In genomic region chr5:160399402-160400353, GRCh38 we compare ENCODE assay signal across 1 cellular context.
TF ChIP-seq lines count a peak whose summit lies in the region.

Gene FAM200C (minus strand): TSS chr5:160400054. CDS start chr5:160395490, 4,564 bp downstream.

TF ChIP-seq in HepG2, 621 proteins besides CTCF, POLR2A, EP300 and RAD21 (continued from another document and continues in another):
- TF ChIP-seq, protein P1, sequence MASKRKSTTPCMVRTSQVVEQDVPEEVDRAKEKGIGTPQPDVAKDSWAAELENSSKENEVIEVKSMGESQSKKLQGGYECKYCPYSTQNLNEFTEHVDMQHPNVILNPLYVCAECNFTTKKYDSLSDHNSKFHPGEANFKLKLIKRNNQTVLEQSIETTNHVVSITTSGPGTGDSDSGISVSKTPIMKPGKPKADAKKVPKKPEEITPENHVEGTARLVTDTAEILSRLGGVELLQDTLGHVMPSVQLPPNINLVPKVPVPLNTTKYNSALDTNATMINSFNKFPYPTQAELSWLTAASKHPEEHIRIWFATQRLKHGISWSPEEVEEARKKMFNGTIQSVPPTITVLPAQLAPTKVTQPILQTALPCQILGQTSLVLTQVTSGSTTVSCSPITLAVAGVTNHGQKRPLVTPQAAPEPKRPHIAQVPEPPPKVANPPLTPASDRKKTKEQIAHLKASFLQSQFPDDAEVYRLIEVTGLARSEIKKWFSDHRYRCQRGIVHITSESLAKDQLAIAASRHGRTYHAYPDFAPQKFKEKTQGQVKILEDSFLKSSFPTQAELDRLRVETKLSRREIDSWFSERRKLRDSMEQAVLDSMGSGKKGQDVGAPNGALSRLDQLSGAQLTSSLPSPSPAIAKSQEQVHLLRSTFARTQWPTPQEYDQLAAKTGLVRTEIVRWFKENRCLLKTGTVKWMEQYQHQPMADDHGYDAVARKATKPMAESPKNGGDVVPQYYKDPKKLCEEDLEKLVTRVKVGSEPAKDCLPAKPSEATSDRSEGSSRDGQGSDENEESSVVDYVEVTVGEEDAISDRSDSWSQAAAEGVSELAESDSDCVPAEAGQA (IDR thresholded peaks at IDR 0.05; ENCODE audit: low read depth) = no peak
- TF ChIP-seq, protein P1 (CRISPR knock-in tag; IDR thresholded peaks at IDR 0.05; ENCODE audit: borderline replicate concordance) = no peak; the same call in 1 of the 2 replicates
- TF ChIP-seq ZFP36L1 (CRISPR knock-in tag; IDR thresholded peaks at IDR 0.05) = peak; percentile 77; the same call in 1 of the 2 replicates
- no peak for TF ChIP-seq ZNF7 (CRISPR knock-in tag; IDR thresholded peaks at IDR 0.05)
- TF ChIP-seq, protein P2, sequence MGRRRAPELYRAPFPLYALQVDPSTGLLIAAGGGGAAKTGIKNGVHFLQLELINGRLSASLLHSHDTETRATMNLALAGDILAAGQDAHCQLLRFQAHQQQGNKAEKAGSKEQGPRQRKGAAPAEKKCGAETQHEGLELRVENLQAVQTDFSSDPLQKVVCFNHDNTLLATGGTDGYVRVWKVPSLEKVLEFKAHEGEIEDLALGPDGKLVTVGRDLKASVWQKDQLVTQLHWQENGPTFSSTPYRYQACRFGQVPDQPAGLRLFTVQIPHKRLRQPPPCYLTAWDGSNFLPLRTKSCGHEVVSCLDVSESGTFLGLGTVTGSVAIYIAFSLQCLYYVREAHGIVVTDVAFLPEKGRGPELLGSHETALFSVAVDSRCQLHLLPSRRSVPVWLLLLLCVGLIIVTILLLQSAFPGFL (CRISPR knock-in tag; IDR thresholded peaks at IDR 0.05) = no peak
- TF ChIP-seq SALL1 (CRISPR knock-in tag; IDR thresholded peaks at IDR 0.05) = peak; percentile 76
- TF ChIP-seq ZFYVE20 (CRISPR knock-in tag; IDR thresholded peaks at IDR 0.05; ENCODE audit: borderline replicate concordance, low read depth) = 0 out of 2 replicates have a peak, but pooled peaks have one; percentile 29
- TF ChIP-seq ATF7 (IDR thresholded peaks at IDR 0.05) = no peak
- no peak for TF ChIP-seq ATF7 (CRISPR knock-in tag; IDR thresholded peaks at IDR 0.05)
- TF ChIP-seq, protein P3, sequence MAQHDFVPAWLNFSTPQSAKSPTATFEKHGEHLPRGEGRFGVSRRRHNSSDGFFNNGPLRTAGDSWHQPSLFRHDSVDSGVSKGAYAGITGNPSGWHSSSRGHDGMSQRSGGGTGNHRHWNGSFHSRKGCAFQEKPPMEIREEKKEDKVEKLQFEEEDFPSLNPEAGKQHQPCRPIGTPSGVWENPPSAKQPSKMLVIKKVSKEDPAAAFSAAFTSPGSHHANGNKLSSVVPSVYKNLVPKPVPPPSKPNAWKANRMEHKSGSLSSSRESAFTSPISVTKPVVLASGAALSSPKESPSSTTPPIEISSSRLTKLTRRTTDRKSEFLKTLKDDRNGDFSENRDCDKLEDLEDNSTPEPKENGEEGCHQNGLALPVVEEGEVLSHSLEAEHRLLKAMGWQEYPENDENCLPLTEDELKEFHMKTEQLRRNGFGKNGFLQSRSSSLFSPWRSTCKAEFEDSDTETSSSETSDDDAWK (CRISPR knock-in tag; IDR thresholded peaks at IDR 0.05) = no peak
- TF ChIP-seq SP4 (CRISPR knock-in tag; IDR thresholded peaks at IDR 0.05) = no peak; the same call in 1 of the 2 replicates
- TF ChIP-seq ZIK1 (CRISPR knock-in tag; IDR thresholded peaks at IDR 0.05; ENCODE audit: borderline replicate concordance, low read depth) = no peak
- no peak for TF ChIP-seq ATF2 (CRISPR knock-in tag; IDR thresholded peaks at IDR 0.05)
- peak; percentile 82; the same call in 1 of the 2 replicates for TF ChIP-seq ARID4A (CRISPR knock-in tag; IDR thresholded peaks at IDR 0.05; ENCODE audit: borderline replicate concordance)
- TF ChIP-seq, protein P4, sequence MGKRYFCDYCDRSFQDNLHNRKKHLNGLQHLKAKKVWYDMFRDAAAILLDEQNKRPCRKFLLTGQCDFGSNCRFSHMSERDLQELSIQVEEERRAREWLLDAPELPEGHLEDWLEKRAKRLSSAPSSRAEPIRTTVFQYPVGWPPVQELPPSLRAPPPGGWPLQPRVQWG (CRISPR knock-in tag; IDR thresholded peaks at IDR 0.05; ENCODE audit: borderline replicate concordance, low read depth) = no peak
- peak; percentile 60; the same call in 1 of the 2 replicates for TF ChIP-seq FOXJ3 (CRISPR knock-in tag; IDR thresholded peaks at IDR 0.05; ENCODE audit: borderline replicate concordance)
- TF ChIP-seq MTA3 (CRISPR knock-in tag; IDR thresholded peaks at IDR 0.05) = no peak
- TF ChIP-seq, protein P5, sequence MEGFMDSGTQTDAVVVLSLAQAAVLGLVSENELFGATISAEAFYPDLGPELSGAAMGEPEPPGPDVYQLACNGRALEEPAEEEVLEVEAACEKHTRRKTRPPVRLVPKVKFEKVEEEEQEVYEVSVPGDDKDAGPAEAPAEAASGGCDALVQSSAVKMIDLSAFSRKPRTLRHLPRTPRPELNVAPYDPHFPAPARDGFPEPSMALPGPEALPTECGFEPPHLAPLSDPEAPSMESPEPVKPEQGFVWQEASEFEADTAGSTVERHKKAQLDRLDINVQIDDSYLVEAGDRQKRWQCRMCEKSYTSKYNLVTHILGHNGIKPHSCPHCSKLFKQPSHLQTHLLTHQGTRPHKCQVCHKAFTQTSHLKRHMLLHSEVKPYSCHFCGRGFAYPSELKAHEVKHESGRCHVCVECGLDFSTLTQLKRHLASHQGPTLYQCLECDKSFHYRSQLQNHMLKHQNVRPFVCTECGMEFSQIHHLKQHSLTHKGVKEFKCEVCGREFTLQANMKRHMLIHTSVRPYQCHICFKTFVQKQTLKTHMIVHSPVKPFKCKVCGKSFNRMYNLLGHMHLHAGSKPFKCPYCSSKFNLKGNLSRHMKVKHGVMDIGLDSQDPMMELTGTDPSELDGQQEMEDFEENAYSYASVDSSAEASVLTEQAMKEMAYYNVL (CRISPR knock-in tag; IDR thresholded peaks at IDR 0.05; ENCODE audit: borderline replicate concordance) = peak; percentile 32; the same call in 1 of the 2 replicates
- TF ChIP-seq THAP11 (CRISPR knock-in tag; IDR thresholded peaks at IDR 0.05) = peak; percentile 65; the same call in 1 of the 2 replicates
- TF ChIP-seq KDM4B (CRISPR knock-in tag; IDR thresholded peaks at IDR 0.05) = no peak
- peak; percentile 46; the same call in 1 of the 2 replicates for TF ChIP-seq ZSCAN31 (CRISPR knock-in tag; IDR thresholded peaks at IDR 0.05; ENCODE audit: low read depth)
- TF ChIP-seq ZNF720 (CRISPR knock-in tag; IDR thresholded peaks at IDR 0.05) = no peak
- TF ChIP-seq, protein P6, sequence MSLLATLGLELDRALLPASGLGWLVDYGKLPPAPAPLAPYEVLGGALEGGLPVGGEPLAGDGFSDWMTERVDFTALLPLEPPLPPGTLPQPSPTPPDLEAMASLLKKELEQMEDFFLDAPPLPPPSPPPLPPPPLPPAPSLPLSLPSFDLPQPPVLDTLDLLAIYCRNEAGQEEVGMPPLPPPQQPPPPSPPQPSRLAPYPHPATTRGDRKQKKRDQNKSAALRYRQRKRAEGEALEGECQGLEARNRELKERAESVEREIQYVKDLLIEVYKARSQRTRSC (CRISPR knock-in tag; IDR thresholded peaks at IDR 0.05; ENCODE audit: low read depth) = no peak; the same call in 1 of the 2 replicates
- TF ChIP-seq GPN1 (CRISPR knock-in tag; IDR thresholded peaks at IDR 0.05; ENCODE audit: borderline replicate concordance) = no peak
- 0 out of 2 replicates have a peak, but pooled peaks have one; percentile 78 for TF ChIP-seq ZSCAN29 (CRISPR knock-in tag; conservative IDR thresholded peaks at IDR 0.05)
- TF ChIP-seq ZNF580 (CRISPR knock-in tag; IDR thresholded peaks at IDR 0.05; ENCODE audit: borderline replicate concordance, low read depth) = peak; percentile 30; the same call in 1 of the 2 replicates
- TF ChIP-seq NR2C2 (CRISPR knock-in tag; IDR thresholded peaks at IDR 0.05; ENCODE audit: borderline replicate concordance) = no peak; the same call in 1 of the 2 replicates
- TF ChIP-seq, protein P7, sequence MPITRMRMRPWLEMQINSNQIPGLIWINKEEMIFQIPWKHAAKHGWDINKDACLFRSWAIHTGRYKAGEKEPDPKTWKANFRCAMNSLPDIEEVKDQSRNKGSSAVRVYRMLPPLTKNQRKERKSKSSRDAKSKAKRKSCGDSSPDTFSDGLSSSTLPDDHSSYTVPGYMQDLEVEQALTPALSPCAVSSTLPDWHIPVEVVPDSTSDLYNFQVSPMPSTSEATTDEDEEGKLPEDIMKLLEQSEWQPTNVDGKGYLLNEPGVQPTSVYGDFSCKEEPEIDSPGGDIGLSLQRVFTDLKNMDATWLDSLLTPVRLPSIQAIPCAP (CRISPR knock-in tag; IDR thresholded peaks at IDR 0.05; ENCODE audit: low read depth) = no peak
- TF ChIP-seq MEIS1 (CRISPR knock-in tag; IDR thresholded peaks at IDR 0.05; ENCODE audit: borderline replicate concordance) = 0 out of 2 replicates have a peak, but pooled peaks have one; percentile 36
- TF ChIP-seq ZFP37 (CRISPR knock-in tag; IDR thresholded peaks at IDR 0.05; ENCODE audit: borderline replicate concordance) = no peak
- peak; percentile 64; the same call in 1 of the 2 replicates for TF ChIP-seq CBFB (CRISPR knock-in tag; IDR thresholded peaks at IDR 0.05)
- no peak for TF ChIP-seq ZBTB21 (CRISPR knock-in tag; IDR thresholded peaks at IDR 0.05)
- TF ChIP-seq NR1H2 (CRISPR knock-in tag; IDR thresholded peaks at IDR 0.05; ENCODE audit: borderline replicate concordance, low read depth) = no peak
- peak; percentile 19; the same call in 1 of the 2 replicates for TF ChIP-seq ETV5 (CRISPR knock-in tag; IDR thresholded peaks at IDR 0.05; ENCODE audit: borderline replicate concordance)
